11 cellular contexts compared by ENCODE assay signal in the genomic region with DNA sequence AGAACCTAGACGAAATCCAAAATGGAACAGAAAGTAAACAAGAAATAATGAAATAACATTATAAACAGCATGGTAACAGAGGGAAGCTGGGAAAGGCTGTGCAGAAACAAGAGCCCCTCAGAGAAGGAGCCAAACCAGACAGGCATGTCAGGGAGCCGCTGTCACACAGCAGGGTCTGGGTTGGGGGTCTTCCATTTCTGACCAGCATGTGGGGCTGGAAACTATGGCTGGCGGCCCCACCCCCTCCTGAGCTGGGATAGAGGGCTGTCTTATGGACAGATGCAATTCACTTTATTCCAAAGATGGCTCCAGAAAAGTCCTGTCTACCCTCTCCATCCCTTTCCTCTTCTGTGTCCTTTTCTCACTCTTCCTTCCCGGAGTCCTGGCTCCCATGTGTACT. TPM values are rescaled to one million over a fixed set of nuclear protein-coding genes. Genes with fewer than 3 reads are reported as not detected.
A peak's percentile ranks its signal among the peaks of the same experiment; 100 is the strongest.
DNase-seq lines count a peak whose midpoint lies in the region; ATAC-seq, FAIRE-seq and TF ChIP-seq lines count a peak whose summit lies in the region.
"Had no signal": no experiment of that assay in that cellular context is flagged by ENCODE, and none has a peak within 500 bp of the region (broad histone marks: within the 10 kb centered on the region; RNA-seq: fewer than 3 reads in every experiment).

No MANE protein-coding gene starts in this region.

- ATAC-seq in right lobe of liver = no peak
- ATAC-seq in HepG2 = no peak
- no peak for ATAC-seq in T-helper 17 cell
- ATAC-seq: right cardiac atrium had no signal

- peaks cover 6% of the 10 kb centered on the region for H3K36me3 Mint-ChIP-seq in T-helper 17 cell (ENCODE audit: low read depth)
- H3K36me3 Mint-ChIP-seq in immature natural killer cell = peaks cover 5 to 24% (median 16%) of the 10 kb centered on the region in 3 donors

- no peaks in the 10 kb centered on the region for H3K79me2 ChIP-seq in HepG2 (ENCODE audit: insufficient read depth, low read length)

- H3K9me3 ChIP-seq in right lobe of liver (no peaks in the 10 kb centered on the region), HepG2 (ENCODE audit: low read length) (no peaks in the 10 kb centered on the region), T-helper 17 cell (ENCODE audit: control insufficient read depth, low read length, poor library complexity, severe bottlenecking) (no peaks in the 10 kb centered on the region), MG63 (no peaks in the 10 kb centered on the region), testis (no peaks in the 10 kb centered on the region)

- 62% methylated on average over 4 of the region's 4 CpGs for WGBS in right lobe of liver (ENCODE audit: insufficient coverage, low coverage, low lambda C conversion rate, missing lambda C conversion rate)
- WGBS in HepG2 (ENCODE audit: low lambda C conversion rate) = 90% methylated on average over 4 of the region's 4 CpGs
- 90 to 91% methylated on average over 4 of the region's 4 CpGs for WGBS in testis, 2 donors

- H3K27ac Mint-ChIP-seq in T-helper 17 cell (peak overlapping the region; percentile 99), immature natural killer cell (peak overlapping the region; percentile 35 to 92 (median 88))

- intact Hi-C loops in right lobe of liver (cut with DNase I) (no loop called here), HepG2 (cut with micrococcal nuclease; ENCODE audit: unreplicated experiment) (no loop called here), testis (cut with DNase I; ENCODE audit: low total_unique reads) (no loop called here)

- H3K27ac ChIP-seq in right lobe of liver (peak overlapping the region; percentile 47 to 81 (median 77)), HepG2 (ENCODE audit: extremely low read length, insufficient read depth, low read length) (no peak overlapping the region), testis (no peak overlapping the region)

- no TSS peak for BruUV-seq in HepG2 (replicated peaks; lab: Mats Ljungman, UMichigan)

- CTCF ChIA-PET in HepG2 (lab: Yijun Ruan, JAX; ENCODE audit: low intra/inter-chr PET ratio, low total read pairs) = interaction anchor here (1.5 kb wide), 1 partner anchor 147 kb away, joined by 5 read pairs; no protein-coding TSS in a partner anchor

- no peak for TF ChIP-seq RAD21 in HepG2 (CRISPR knock-in tag; IDR thresholded peaks at IDR 0.05)

- H3K4me1 ChIP-seq in right lobe of liver (peaks cover 0 to 9% (median 0%) of the 10 kb centered on the region in 4 donors), HepG2 (ENCODE audit: insufficient read depth, low read length) (peaks cover 14% of the 10 kb centered on the region), testis (peaks cover 9% of the 10 kb centered on the region)

- DNase-seq in right lobe of liver (no peak), HepG2 (ENCODE audit: low spot score) (no peak), T-helper 17 cell (no peak), immature natural killer cell (no peak), MG63 (no peak), testis (no peak), GDM1 (lab: John Stamatoyannopoulos, UW) (no peak), kidney glomerular epithelial cell (lab: John Stamatoyannopoulos, UW) (no peak)
- DNase-seq: activated gamma-delta T cell, right cardiac atrium had no signal

- H3K27me3 Mint-ChIP-seq in T-helper 17 cell (no peaks in the 10 kb centered on the region), immature natural killer cell (ENCODE audit: low read depth in 3 of 3) (peaks cover 0 to 2% (median 0%) of the 10 kb centered on the region in 3 donors)
- H3K27me3 Mint-ChIP-seq: B cell had no signal

- no peak overlapping the region for H3K9ac ChIP-seq in HepG2 (ENCODE audit: insufficient read depth, low read depth, low read length)

- in situ Hi-C loops in HepG2 (cut with HindIII; ENCODE audit: extremely low pct_ligation_motif_present, low pct_unique_long_range_greater_than_20kb) = no loop called here

- H3K4me3 ChIP-seq in right lobe of liver (no peak overlapping the region), HepG2 (replicated peaks in 1 of 3; ENCODE audit: insufficient read depth in 1 of 3, low read depth in 2 of 3, low read length in 3 of 3) (no peak overlapping the region), MG63 (no peak overlapping the region), testis (no peak overlapping the region)

- TF ChIP-seq CTCF in right lobe of liver (IDR thresholded peaks at IDR 0.05) = no peak
- no peak for TF ChIP-seq CTCF in HepG2 (CRISPR knock-in tag; IDR thresholded peaks at IDR 0.05)
- TF ChIP-seq CTCF in testis (IDR thresholded peaks at IDR 0.05) = no peak

- H3K4me1 Mint-ChIP-seq in T-helper 17 cell (peaks cover 35% of the 10 kb centered on the region), immature natural killer cell (peaks cover 19 to 23% of the 10 kb centered on the region in 2 donors)

- no peak for TF ChIP-seq EP300 in HepG2 (IDR thresholded peaks at IDR 0.05; ENCODE audit: low read depth in 2 of 2, low read length in 2 of 2)
- no peak for TF ChIP-seq EP300 in HepG2 (CRISPR knock-in tag; IDR thresholded peaks at IDR 0.05; ENCODE audit: borderline replicate concordance)

- TF ChIP-seq POLR2A in right lobe of liver (IDR thresholded peaks at IDR 0.05) = no peak
- no peak for TF ChIP-seq POLR2A in HepG2 (IDR thresholded peaks at IDR 0.05; ENCODE audit: insufficient read depth in 1 of 2, low read depth in 2 of 2, low read length in 2 of 2)
- no peak for TF ChIP-seq POLR2A in testis (IDR thresholded peaks at IDR 0.05)

- no peak for FAIRE-seq in HepG2 (lab: Jason Lieb, UNC)

- no peak overlapping the region for H2AFZ ChIP-seq in HepG2 (ENCODE audit: low read length)

- H4K20me1 ChIP-seq in HepG2 (ENCODE audit: insufficient read depth, low read length) = no peaks in the 10 kb centered on the region

- no peaks in the 10 kb centered on the region for H3K9me3 Mint-ChIP-seq in immature natural killer cell

- H3K36me3 ChIP-seq in right lobe of liver (peaks cover 0 to 24% (median 12%) of the 10 kb centered on the region in 4 donors), HepG2 (replicated peaks in 1 of 2; ENCODE audit: control insufficient read depth in 1 of 2, insufficient read depth in 2 of 2, low read length in 2 of 2) (peaks cover 11 to 48% of the 10 kb centered on the region in 2 experiments; a peak in 4 of 5 replicates), MG63 (peaks cover 28% of the 10 kb centered on the region), testis (ENCODE audit: low read depth, missing control alignments) (no peaks in the 10 kb centered on the region)

- POLR2A ChIA-PET in HepG2 (lab: Yijun Ruan, JAX) = interaction anchor here (1.2 to 1.4 kb wide), 2 partner anchors 37 to 38 kb away, joined by 3 to 5 read pairs; a partner anchor contains a TSS

- H3K27me3 ChIP-seq in right lobe of liver = no peaks in the 10 kb centered on the region
- no peaks in the 10 kb centered on the region for H3K27me3 ChIP-seq in HepG2 (ENCODE audit: control insufficient read depth in 1 of 2, insufficient read depth in 2 of 2, low read length in 2 of 2)
- H3K27me3 ChIP-seq in MG63 = no peaks in the 10 kb centered on the region
- H3K27me3 ChIP-seq in testis = no peaks in the 10 kb centered on the region

- H3K4me3 Mint-ChIP-seq in T-helper 17 cell (peak overlapping the region; percentile 85), immature natural killer cell (peak overlapping the region in 3 of 5 donors; percentile 67 to 82 (median 73))

- H3K4me2 ChIP-seq in HepG2 (ENCODE audit: low read depth, low read length) = no peak overlapping the region

RNA-seq across cellular contexts. Expression of a gene that starts 27.3 kb away (rescaled TPM):
- 10 to 100 TPM; 29.0 to 37.0 (median 32.1) TPM for total RNA-seq in right lobe of liver
- total RNA-seq in HepG2 (2016; rRNA removed; fragmentation: Illumina TruSeq; extraction: Trizol) = 23.9 and 32.2 TPM in 2 replicates
- total RNA-seq in HepG2 (2016; cell fraction: cytosol; rRNA removed; fragmentation: Illumina TruSeq; extraction: Trizol; ENCODE audit: low read depth) = 7.9 and 8.2 TPM in 2 replicates
- total RNA-seq in HepG2 (2016; cell fraction: insoluble cytoplasmic fraction; rRNA removed; fragmentation: Illumina TruSeq; extraction: Trizol) = 22.0 and 33.0 TPM in 2 replicates
- 14.6 and 15.0 TPM in 2 replicates for total RNA-seq in HepG2 (2016; cell fraction: membrane; rRNA removed; fragmentation: Illumina TruSeq; extraction: Trizol)
- 25.4 and 27.7 TPM in 2 replicates for total RNA-seq in HepG2 (2016; cell fraction: nucleus; rRNA removed; fragmentation: Illumina TruSeq; extraction: Trizol)
- polyA plus RNA-seq in HepG2 (2011; rRNA removed) = 22.1 and 26.0 TPM in 2 replicates
- polyA plus RNA-seq in HepG2 (2011; cell fraction: cytosol; rRNA removed) = 11.4 and 16.3 TPM in 2 replicates
- polyA plus RNA-seq in HepG2 (2011; cell fraction: nucleus; rRNA removed) = 12.6 and 14.7 TPM in 2 replicates
- polyA plus RNA-seq in HepG2 (2012) = 24.1 and 25.8 TPM in 2 replicates
- polyA plus RNA-seq in HepG2 (2016; cell fraction: cytosol; fragmentation: Illumina TruSeq; extraction: Trizol; ENCODE audit: low read depth) = 6.6 and 6.8 TPM in 2 replicates
- polyA plus RNA-seq in HepG2 (2016; cell fraction: insoluble cytoplasmic fraction; fragmentation: Illumina TruSeq; extraction: Trizol; ENCODE audit: low read depth) = 16.8 and 19.4 TPM in 2 replicates
- polyA plus RNA-seq in HepG2 (2016; cell fraction: membrane; fragmentation: Illumina TruSeq; extraction: Trizol; ENCODE audit: low read depth) = 10.3 and 12.1 TPM in 2 replicates
- polyA plus RNA-seq in HepG2 (2016; cell fraction: nucleus; fragmentation: Illumina TruSeq; extraction: Trizol; ENCODE audit: insufficient read depth, low read depth) = 31.1 and 31.6 TPM in 2 replicates
- 18.1 and 18.8 TPM in 2 replicates for polyA minus RNA-seq in HepG2 (2011; rRNA and poly(A)+ RNA removed; ENCODE audit: low replicate concordance)
- polyA minus RNA-seq in HepG2 (2011; cell fraction: cytosol; rRNA and poly(A)+ RNA removed) = 7.6 and 13.6 TPM in 2 replicates
- 6.8 and 8.6 TPM in 2 replicates for polyA minus RNA-seq in HepG2 (2011; cell fraction: nucleus; rRNA and poly(A)+ RNA removed)
- 10 to 100 TPM; 30.9 to 36.4 TPM for total RNA-seq in T-helper 17 cell
- polyA plus RNA-seq in immature natural killer cell = 10 to 100 TPM; 26.8 to 54.2 (median 43.8) TPM
- total RNA-seq in MG63 (2014; rRNA removed; shearing (Covaris generic); ENCODE audit: low replicate concordance) = 19.6 and 32.0 TPM in 2 replicates
- 10 to 100 TPM; 78.9 to 80.3 TPM for total RNA-seq in testis
- polyA plus RNA-seq in testis (ENCODE audit: insufficient read depth, low read depth, low replicate concordance) = 93.6 TPM

RNA-seq across cellular contexts. Expression of a gene that starts 38.5 kb away (rescaled TPM):
- total RNA-seq in right lobe of liver (10 to 100 TPM; 11.2 to 29.2 (median 16.5) TPM), HepG2 (2016; rRNA removed; fragmentation: Illumina TruSeq; extraction: Trizol) (144 and 202 TPM in 2 replicates), T-helper 17 cell (1 to 10 TPM; 3.8 to 4.5 TPM), testis (10 to 100 TPM; 35.0 to 39.4 TPM)
- total RNA-seq in HepG2 (2016; cell fraction: cytosol; rRNA removed; fragmentation: Illumina TruSeq; extraction: Trizol; ENCODE audit: low read depth) = 18.7 and 21.1 TPM in 2 replicates
- total RNA-seq in HepG2 (2016; cell fraction: insoluble cytoplasmic fraction; rRNA removed; fragmentation: Illumina TruSeq; extraction: Trizol) = 144 and 223 TPM in 2 replicates
- total RNA-seq in HepG2 (2016; cell fraction: membrane; rRNA removed; fragmentation: Illumina TruSeq; extraction: Trizol) = 75.0 TPM in 2 replicates
- total RNA-seq in HepG2 (2016; cell fraction: nucleus; rRNA removed; fragmentation: Illumina TruSeq; extraction: Trizol) = 60.3 and 65.1 TPM in 2 replicates
- polyA plus RNA-seq in HepG2 (2011; rRNA removed) (59.0 and 74.2 TPM in 2 replicates), immature natural killer cell (10 to 100 TPM; 10.8 to 18.1 (median 15.1) TPM), testis (ENCODE audit: insufficient read depth, low read depth, low replicate concordance) (41.2 TPM)
- polyA plus RNA-seq in HepG2 (2011; cell fraction: cytosol; rRNA removed) = 53.5 and 73.2 TPM in 2 replicates
- polyA plus RNA-seq in HepG2 (2011; cell fraction: nucleus; rRNA removed) = 9.9 and 13.8 TPM in 2 replicates
- polyA plus RNA-seq in HepG2 (2012) = 62.2 and 66.4 TPM in 2 replicates
- polyA plus RNA-seq in HepG2 (2016; cell fraction: cytosol; fragmentation: Illumina TruSeq; extraction: Trizol; ENCODE audit: low read depth) = 20.3 and 21.1 TPM in 2 replicates
- 209 and 228 TPM in 2 replicates for polyA plus RNA-seq in HepG2 (2016; cell fraction: insoluble cytoplasmic fraction; fragmentation: Illumina TruSeq; extraction: Trizol; ENCODE audit: low read depth)
- polyA plus RNA-seq in HepG2 (2016; cell fraction: membrane; fragmentation: Illumina TruSeq; extraction: Trizol; ENCODE audit: low read depth) = 57.0 and 58.9 TPM in 2 replicates
- polyA plus RNA-seq in HepG2 (2016; cell fraction: nucleus; fragmentation: Illumina TruSeq; extraction: Trizol; ENCODE audit: insufficient read depth, low read depth) = 73.7 and 81.3 TPM in 2 replicates
- polyA minus RNA-seq in HepG2 (2011; rRNA and poly(A)+ RNA removed; ENCODE audit: low replicate concordance) = 69.1 and 72.7 TPM in 2 replicates
- 31.7 and 39.2 TPM in 2 replicates for polyA minus RNA-seq in HepG2 (2011; cell fraction: cytosol; rRNA and poly(A)+ RNA removed)
- 17.1 and 20.0 TPM in 2 replicates for polyA minus RNA-seq in HepG2 (2011; cell fraction: nucleus; rRNA and poly(A)+ RNA removed)
- 52.9 and 54.4 TPM in 2 replicates for total RNA-seq in MG63 (2014; rRNA removed; shearing (Covaris generic); ENCODE audit: low replicate concordance)

RNA-seq across cellular contexts. Expression of a gene that starts 41.5 kb away (rescaled TPM):
- under 1 TPM in 2 of 6 experiments, not detected in 4; 0.11 to 0.42 TPM for total RNA-seq in right lobe of liver
- not detected in 2 replicates for total RNA-seq in HepG2 (2016; rRNA removed; fragmentation: Illumina TruSeq; extraction: Trizol)
- not detected in 2 replicates for total RNA-seq in HepG2 (2016; cell fraction: cytosol; rRNA removed; fragmentation: Illumina TruSeq; extraction: Trizol; ENCODE audit: low read depth)
- total RNA-seq in HepG2 (2016; cell fraction: insoluble cytoplasmic fraction; rRNA removed; fragmentation: Illumina TruSeq; extraction: Trizol) = not detected in 2 replicates
- not detected in 2 replicates for total RNA-seq in HepG2 (2016; cell fraction: membrane; rRNA removed; fragmentation: Illumina TruSeq; extraction: Trizol)
- not detected in 2 replicates for total RNA-seq in HepG2 (2016; cell fraction: nucleus; rRNA removed; fragmentation: Illumina TruSeq; extraction: Trizol)
- not detected in 2 replicates for polyA plus RNA-seq in HepG2 (2011; rRNA removed)
- polyA plus RNA-seq in HepG2 (2011; cell fraction: cytosol; rRNA removed) = not detected in 2 replicates
- not detected in 2 replicates for polyA plus RNA-seq in HepG2 (2011; cell fraction: nucleus; rRNA removed)
- not detected in 2 replicates for polyA plus RNA-seq in HepG2 (2012)
- polyA plus RNA-seq in HepG2 (2016; cell fraction: cytosol; fragmentation: Illumina TruSeq; extraction: Trizol; ENCODE audit: low read depth) = not detected in 2 replicates
- polyA plus RNA-seq in HepG2 (2016; cell fraction: insoluble cytoplasmic fraction; fragmentation: Illumina TruSeq; extraction: Trizol; ENCODE audit: low read depth) = not detected in 2 replicates
- not detected in 2 replicates for polyA plus RNA-seq in HepG2 (2016; cell fraction: membrane; fragmentation: Illumina TruSeq; extraction: Trizol; ENCODE audit: low read depth)
- polyA plus RNA-seq in HepG2 (2016; cell fraction: nucleus; fragmentation: Illumina TruSeq; extraction: Trizol; ENCODE audit: insufficient read depth, low read depth) = not detected in 2 replicates
- polyA minus RNA-seq in HepG2 (2011; rRNA and poly(A)+ RNA removed; ENCODE audit: low replicate concordance) = 0.33 TPM in 1 of 2 replicates, not detected in the other
- polyA minus RNA-seq in HepG2 (2011; cell fraction: cytosol; rRNA and poly(A)+ RNA removed) = not detected in 2 replicates
- not detected in 2 replicates for polyA minus RNA-seq in HepG2 (2011; cell fraction: nucleus; rRNA and poly(A)+ RNA removed)
- 10 to 100 TPM; 14.5 to 28.5 TPM for total RNA-seq in T-helper 17 cell
- 1 to 10 TPM; 3.6 to 6.9 (median 3.6) TPM for polyA plus RNA-seq in immature natural killer cell
- not detected in 2 replicates for total RNA-seq in MG63 (2014; rRNA removed; shearing (Covaris generic); ENCODE audit: low replicate concordance)
- total RNA-seq in testis = 10 to 100 TPM in 1 of 2 donors, 1 to 10 TPM in 1; 9.8 to 24.7 TPM
- polyA plus RNA-seq in testis (ENCODE audit: insufficient read depth, low read depth, low replicate concordance) = 79.3 TPM

Comparison
In these comparisons a context has a peak if more than half of its experiments do, and no peak if none do; other contexts are left out.
1. H3K27ac ChIP-seq: peak in right lobe of liver (3 of 3); none in HepG2 (single experiment) and testis (0 of 2).
2. RNA of a gene that starts 41.5 kb away (total RNA-seq): 14.5 to 28.5 TPM in T-helper 17 cell and 9.8 to 24.7 TPM in testis; 0.11 to 0.42 TPM in right lobe of liver, not detected in HepG2 and not detected in MG63; every median in the first group is over 4 times any median in the second.